ENCODE assay signal across 20 cellular contexts in genomic region chr17:16025202-16025601, GRCh38. TPM values are rescaled to one million over a fixed set of nuclear protein-coding genes. Genes with fewer than 3 reads are reported as not detected.
DNase-seq lines count a peak whose midpoint lies in the region; ATAC-seq and TF ChIP-seq lines count a peak whose summit lies in the region.
"Had no signal": no experiment of that assay in that cellular context is flagged by ENCODE, and none has a peak within 500 bp of the region (broad histone marks: within the 10 kb centered on the region; RNA-seq: fewer than 3 reads in every experiment).

No MANE protein-coding gene starts in this region.

- H3K27me3 Mint-ChIP-seq in activated CD8-positive, alpha-beta T cell treated with anti-CD3 and anti-CD28 coated beads for 36 hours: no peaks in the 10 kb centered on the region
- H3K27me3 Mint-ChIP-seq in activated CD8-positive, alpha-beta T cell treated with anti-CD3 and anti-CD28 coated beads, Interleukin-2, amount 10 ng/mL, durations not matched to agents 7 days and 5 days (ENCODE audit: low read depth): no peaks in the 10 kb centered on the region
- H3K27me3 Mint-ChIP-seq in CD8-positive, alpha-beta T cell (ENCODE audit: low read depth): no peaks in the 10 kb centered on the region
- H3K27me3 Mint-ChIP-seq in activated naive CD8-positive, alpha-beta T cell: no peaks in the 10 kb centered on the region
- H3K27me3 Mint-ChIP-seq in neural progenitor cell (ENCODE audit: insufficient read depth, low read depth) (no peaks in the 10 kb centered on the region), natural killer cell (ENCODE audit: low read depth in 2 of 2) (no peaks in the 10 kb centered on the region)
- H3K27me3 Mint-ChIP-seq: IgD-negative memory B cell had no signal

- peaks cover 40% of the 10 kb centered on the region for H3K36me3 ChIP-seq in CD8-positive, alpha-beta T cell (ENCODE audit: insufficient read depth, low read length)
- H3K36me3 ChIP-seq in neural progenitor cell: peaks cover 15% of the 10 kb centered on the region

- CTCF ChIA-PET in activated CD8-positive, alpha-beta T cell treated with anti-CD3 and anti-CD28 coated beads for 36 hours (lab: Charles Lee): interaction anchor here (1.4 kb wide), 1 partner anchor 14 kb away, joined by 3 read pairs; no protein-coding TSS in a partner anchor
- CTCF ChIA-PET in activated CD8-positive, alpha-beta T cell treated with anti-CD3 and anti-CD28 coated beads, Interleukin-2, amount 10 ng/mL, durations not matched to agents 7 days and 5 days (lab: Charles Lee): interaction anchor here (1.0 kb wide), 1 partner anchor 20 kb away, joined by 3 read pairs; no protein-coding TSS in a partner anchor
- CTCF ChIA-PET in CD8-positive, alpha-beta T cell (lab: Charles Lee): interaction anchor here (1.4 kb wide), 1 partner anchor 24 kb away, joined by 3 read pairs; no protein-coding TSS in a partner anchor

- no peak overlapping the region for H3K4me3 ChIP-seq in CD8-positive, alpha-beta T cell (ENCODE audit: low read depth, low read length)
- H3K4me3 ChIP-seq in neural progenitor cell: no peak overlapping the region
- H3K4me3 ChIP-seq: SJCRH30 had no signal

- POLR2A ChIA-PET in activated CD8-positive, alpha-beta T cell treated with anti-CD3 and anti-CD28 coated beads for 36 hours (lab: Charles Lee): interaction anchor here (0.9 to 1.5 kb wide), 4 partner anchors 8 to 26 kb away, joined by 3 to 6 read pairs (median 4); partner anchors contain the start of genes TTC19 and ZSWIM7
- POLR2A ChIA-PET in activated CD8-positive, alpha-beta T cell treated with anti-CD3 and anti-CD28 coated beads, Interleukin-2, amount 10 ng/mL, durations not matched to agents 7 days and 5 days (lab: Charles Lee): no interaction called here
- POLR2A ChIA-PET in CD8-positive, alpha-beta T cell (lab: Charles Lee): interaction anchor here (0.6 kb wide), 1 partner anchor 366 kb away, joined by 3 read pairs; no protein-coding TSS in a partner anchor

- no peak for DNase-seq in activated CD8-positive, alpha-beta T cell treated with anti-CD3 and anti-CD28 coated beads for 36 hours
- DNase-seq in activated CD8-positive, alpha-beta T cell treated with anti-CD3 and anti-CD28 coated beads, Interleukin-2, amount 10 ng/mL, durations not matched to agents 7 days and 5 days: no peak
- no peak for DNase-seq in CD8-positive, alpha-beta T cell
- no peak for DNase-seq in neural progenitor cell (ENCODE audit: low spot score)
- no peak for DNase-seq in iPS-NIHi11 (ENCODE audit: low spot score)
- DNase-seq in natural killer cell: no peak
- DNase-seq: BE2C, COR-L47, DMS79, Karpas-422, MV-4-11, NCI-H1694, NCI-H2081 treated with DMSO at 0.1 percent for 48 hours, NCI-H2171 treated with DMSO at 0.1 percent for 48 hours, NCI-H526, OCI-M1, SJCRH30 had no signal

- no peak overlapping the region for H3K9ac ChIP-seq in neural progenitor cell

- no peaks in the 10 kb centered on the region for H3K4me1 ChIP-seq in CD8-positive, alpha-beta T cell (ENCODE audit: insufficient read depth, low read length)
- H3K4me1 ChIP-seq in neural progenitor cell: no peaks in the 10 kb centered on the region
- H3K4me1 ChIP-seq: BE2C, SJCRH30 had no signal

- H3K4me1 Mint-ChIP-seq in activated CD8-positive, alpha-beta T cell treated with anti-CD3 and anti-CD28 coated beads for 36 hours (ENCODE audit: low read depth): peaks cover 49% of the 10 kb centered on the region
- H3K4me1 Mint-ChIP-seq in activated CD8-positive, alpha-beta T cell treated with anti-CD3 and anti-CD28 coated beads, Interleukin-2, amount 10 ng/mL, durations not matched to agents 7 days and 5 days (ENCODE audit: low read depth): peaks cover 25% of the 10 kb centered on the region
- peaks cover 24% of the 10 kb centered on the region for H3K4me1 Mint-ChIP-seq in CD8-positive, alpha-beta T cell (ENCODE audit: low read depth)
- peaks cover 58% of the 10 kb centered on the region for H3K4me1 Mint-ChIP-seq in activated naive CD8-positive, alpha-beta T cell (ENCODE audit: low read depth)
- H3K4me1 Mint-ChIP-seq in neural progenitor cell (no peaks in the 10 kb centered on the region), natural killer cell (peaks cover 0 to 5% of the 10 kb centered on the region in 2 donors)

- TF ChIP-seq CTCF in activated CD8-positive, alpha-beta T cell treated with anti-CD3 and anti-CD28 coated beads for 36 hours (IDR thresholded peaks at IDR 0.05): no peak
- TF ChIP-seq CTCF in CD8-positive, alpha-beta T cell (IDR thresholded peaks at IDR 0.05): no peak
- TF ChIP-seq CTCF in neural progenitor cell (IDR thresholded peaks at IDR 0.05): no peak
- no peak for TF ChIP-seq CTCF in natural killer cell (IDR thresholded peaks at IDR 0.05)

- H3K27me3 ChIP-seq in CD8-positive, alpha-beta T cell (ENCODE audit: insufficient read depth, low read length): no peaks in the 10 kb centered on the region
- H3K27me3 ChIP-seq in neural progenitor cell: no peaks in the 10 kb centered on the region
- H3K27me3 ChIP-seq: BE2C, SJCRH30 had no signal

- H3K36me3 Mint-ChIP-seq in activated CD8-positive, alpha-beta T cell treated with anti-CD3 and anti-CD28 coated beads for 36 hours (ENCODE audit: low read depth): peaks cover 70% of the 10 kb centered on the region
- peaks cover 75% of the 10 kb centered on the region for H3K36me3 Mint-ChIP-seq in activated CD8-positive, alpha-beta T cell treated with anti-CD3 and anti-CD28 coated beads, Interleukin-2, amount 10 ng/mL, durations not matched to agents 7 days and 5 days (ENCODE audit: low read depth)
- H3K36me3 Mint-ChIP-seq in CD8-positive, alpha-beta T cell: peaks cover 90% of the 10 kb centered on the region
- peaks cover 25% of the 10 kb centered on the region for H3K36me3 Mint-ChIP-seq in activated naive CD8-positive, alpha-beta T cell
- peaks cover 53% of the 10 kb centered on the region for H3K36me3 Mint-ChIP-seq in neural progenitor cell
- peaks cover 15% of the 10 kb centered on the region for H3K36me3 Mint-ChIP-seq in natural killer cell

- no peaks in the 10 kb centered on the region for H3F3A ChIP-seq in neural progenitor cell (ENCODE audit: low read depth)

- no peaks in the 10 kb centered on the region for H3K9me3 ChIP-seq in CD8-positive, alpha-beta T cell (ENCODE audit: low read length)
- no peaks in the 10 kb centered on the region for H3K9me3 ChIP-seq in neural progenitor cell (ENCODE audit: low read depth)
- H3K9me3 ChIP-seq: BE2C, SJCRH30 had no signal

- H3K27ac Mint-ChIP-seq in activated CD8-positive, alpha-beta T cell treated with anti-CD3 and anti-CD28 coated beads for 36 hours: peak overlapping the region; percentile 68
- H3K27ac Mint-ChIP-seq in activated CD8-positive, alpha-beta T cell treated with anti-CD3 and anti-CD28 coated beads, Interleukin-2, amount 10 ng/mL, durations not matched to agents 7 days and 5 days: no peak overlapping the region
- H3K27ac Mint-ChIP-seq in CD8-positive, alpha-beta T cell: peak overlapping the region; percentile 28
- peak overlapping the region; percentile 99 for H3K27ac Mint-ChIP-seq in activated naive CD8-positive, alpha-beta T cell
- peak overlapping the region; percentile 61 for H3K27ac Mint-ChIP-seq in neural progenitor cell
- peak overlapping the region in 1 of 2 donors; percentile 77 for H3K27ac Mint-ChIP-seq in natural killer cell

- H3K27ac ChIP-seq in CD8-positive, alpha-beta T cell (ENCODE audit: low read depth, low read length): no peak overlapping the region
- H3K27ac ChIP-seq in neural progenitor cell: no peak overlapping the region
- H3K27ac ChIP-seq: SJCRH30 had no signal

- no peaks in the 10 kb centered on the region for H3K9me3 Mint-ChIP-seq in activated CD8-positive, alpha-beta T cell treated with anti-CD3 and anti-CD28 coated beads for 36 hours
- H3K9me3 Mint-ChIP-seq in activated CD8-positive, alpha-beta T cell treated with anti-CD3 and anti-CD28 coated beads, Interleukin-2, amount 10 ng/mL, durations not matched to agents 7 days and 5 days (ENCODE audit: insufficient read depth): no peaks in the 10 kb centered on the region
- H3K9me3 Mint-ChIP-seq in CD8-positive, alpha-beta T cell: no peaks in the 10 kb centered on the region
- no peaks in the 10 kb centered on the region for H3K9me3 Mint-ChIP-seq in activated naive CD8-positive, alpha-beta T cell (ENCODE audit: low read depth)
- H3K9me3 Mint-ChIP-seq in neural progenitor cell (no peaks in the 10 kb centered on the region), natural killer cell (no peaks in the 10 kb centered on the region)
- H3K9me3 Mint-ChIP-seq: IgD-negative memory B cell had no signal

- H3K79me2 ChIP-seq in neural progenitor cell (ENCODE audit: low read depth): peaks cover 16% of the 10 kb centered on the region

- ATAC-seq in activated CD8-positive, alpha-beta T cell treated with anti-CD3 and anti-CD28 coated beads for 36 hours: no peak
- no peak for ATAC-seq in activated CD8-positive, alpha-beta T cell treated with anti-CD3 and anti-CD28 coated beads, Interleukin-2, amount 10 ng/mL, durations not matched to agents 7 days and 5 days
- no peak for ATAC-seq in CD8-positive, alpha-beta T cell
- no peak for ATAC-seq in natural killer cell
- ATAC-seq: HCT116 had no signal

- intact Hi-C loops in activated CD8-positive, alpha-beta T cell treated with anti-CD3 and anti-CD28 coated beads for 36 hours (cut with micrococcal nuclease): no loop called here
- intact Hi-C loops in CD8-positive, alpha-beta T cell (cut with DNase I, micrococcal nuclease): no loop called here
- intact Hi-C loops in natural killer cell (cut with micrococcal nuclease): no loop called here

- no peaks in the 10 kb centered on the region for H4K20me1 ChIP-seq in neural progenitor cell (ENCODE audit: low read depth)

- no peak overlapping the region for H2AFZ ChIP-seq in neural progenitor cell (replicated peaks)

- H3K4me3 Mint-ChIP-seq in activated CD8-positive, alpha-beta T cell treated with anti-CD3 and anti-CD28 coated beads for 36 hours: no peak overlapping the region
- no peak overlapping the region for H3K4me3 Mint-ChIP-seq in activated CD8-positive, alpha-beta T cell treated with anti-CD3 and anti-CD28 coated beads, Interleukin-2, amount 10 ng/mL, durations not matched to agents 7 days and 5 days
- no peak overlapping the region for H3K4me3 Mint-ChIP-seq in CD8-positive, alpha-beta T cell
- no peak overlapping the region for H3K4me3 Mint-ChIP-seq in activated naive CD8-positive, alpha-beta T cell
- H3K4me3 Mint-ChIP-seq in neural progenitor cell (no peak overlapping the region), natural killer cell (no peak overlapping the region)

- no peak overlapping the region for H3K4me2 ChIP-seq in neural progenitor cell

RNA-seq across cellular contexts. Expression of gene TTC19, which starts 25.6 kb away (rescaled TPM):
- 10 to 100 TPM; 24.7 to 26.0 TPM for total RNA-seq in activated CD8-positive, alpha-beta T cell treated with anti-CD3 and anti-CD28 coated beads for 36 hours
- total RNA-seq in activated CD8-positive, alpha-beta T cell treated with anti-CD3 and anti-CD28 coated beads, Interleukin-2, amount 10 ng/mL, durations not matched to agents 7 days and 5 days: 10 to 100 TPM; 31.5 to 38.1 TPM
- 10 to 100 TPM; 63.5 to 71.9 TPM for total RNA-seq in CD8-positive, alpha-beta T cell
- total RNA-seq in neural progenitor cell (ENCODE audit: low replicate concordance) (47.1 and 52.9 TPM in 2 replicates), natural killer cell (10 to 100 TPM; 40.1 to 42.3 (median 40.2) TPM)

RNA-seq across cellular contexts. Expression of gene ZSWIM7, which starts 25.7 kb away (rescaled TPM):
- 10 to 100 TPM; 14.5 to 18.2 TPM for total RNA-seq in activated CD8-positive, alpha-beta T cell treated with anti-CD3 and anti-CD28 coated beads for 36 hours
- 10 to 100 TPM; 19.3 to 20.0 TPM for total RNA-seq in activated CD8-positive, alpha-beta T cell treated with anti-CD3 and anti-CD28 coated beads, Interleukin-2, amount 10 ng/mL, durations not matched to agents 7 days and 5 days
- total RNA-seq in CD8-positive, alpha-beta T cell: 10 to 100 TPM; 10.3 to 10.8 TPM
- total RNA-seq in neural progenitor cell (ENCODE audit: low replicate concordance): 36.2 and 43.9 TPM in 2 replicates
- total RNA-seq in natural killer cell: 10 to 100 TPM; 14.6 to 19.0 (median 16.3) TPM
